Comparison of ENCODE assay signal across 2 cellular contexts in the genomic region with DNA sequence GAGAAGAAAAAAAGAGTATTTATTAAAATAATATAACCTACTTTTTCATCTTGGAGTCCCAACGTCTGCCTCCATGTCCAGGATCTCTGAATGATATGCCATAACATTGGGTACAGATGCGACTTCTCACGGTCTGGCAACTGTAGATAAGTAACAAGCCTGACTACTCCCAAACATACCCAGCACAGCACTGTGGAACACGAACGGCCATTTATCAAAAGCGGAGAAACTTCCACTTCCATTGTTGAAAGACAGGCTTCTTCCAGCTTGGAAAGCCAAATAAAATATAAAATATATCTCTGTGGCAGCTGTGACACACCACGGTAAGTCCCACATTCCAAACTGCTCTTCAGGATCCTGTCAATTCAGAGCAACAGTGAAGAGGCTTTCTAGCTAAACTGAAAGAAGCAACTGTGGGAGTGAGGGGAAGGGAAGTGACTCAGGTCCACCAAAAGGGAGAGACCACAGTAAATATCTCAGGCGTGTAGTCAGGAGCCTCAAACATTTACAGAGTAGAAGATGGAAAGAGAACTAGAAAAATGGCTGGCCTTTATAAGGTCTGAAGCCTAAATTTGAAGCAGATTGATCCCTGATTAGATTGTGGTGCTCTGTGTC.
TF ChIP-seq lines count a peak whose summit lies in the region.

No MANE protein-coding gene starts in this region.

TF ChIP-seq in GM23338, 12 proteins besides CTCF, POLR2A, EP300 and RAD21:
- no peak for TF ChIP-seq ZNF331 (CRISPR knock-in tag; IDR thresholded peaks at IDR 0.05; ENCODE audit: low read depth)
- no peak for TF ChIP-seq NANOG (IDR thresholded peaks at IDR 0.05; ENCODE audit: borderline replicate concordance)
- TF ChIP-seq STAT1 (IDR thresholded peaks at IDR 0.05; ENCODE audit: unreplicated experiment) = no peak
- TF ChIP-seq EZH2 (IDR thresholded peaks at IDR 0.05; ENCODE audit: low read depth, unreplicated experiment) = no peak
- TF ChIP-seq POLR2AphosphoS5 (IDR thresholded peaks at IDR 0.05; ENCODE audit: low read depth) = no peak
- TF ChIP-seq JUNB (IDR thresholded peaks at IDR 0.05; ENCODE audit: unreplicated experiment) = no peak
- TF ChIP-seq, protein P1, sequence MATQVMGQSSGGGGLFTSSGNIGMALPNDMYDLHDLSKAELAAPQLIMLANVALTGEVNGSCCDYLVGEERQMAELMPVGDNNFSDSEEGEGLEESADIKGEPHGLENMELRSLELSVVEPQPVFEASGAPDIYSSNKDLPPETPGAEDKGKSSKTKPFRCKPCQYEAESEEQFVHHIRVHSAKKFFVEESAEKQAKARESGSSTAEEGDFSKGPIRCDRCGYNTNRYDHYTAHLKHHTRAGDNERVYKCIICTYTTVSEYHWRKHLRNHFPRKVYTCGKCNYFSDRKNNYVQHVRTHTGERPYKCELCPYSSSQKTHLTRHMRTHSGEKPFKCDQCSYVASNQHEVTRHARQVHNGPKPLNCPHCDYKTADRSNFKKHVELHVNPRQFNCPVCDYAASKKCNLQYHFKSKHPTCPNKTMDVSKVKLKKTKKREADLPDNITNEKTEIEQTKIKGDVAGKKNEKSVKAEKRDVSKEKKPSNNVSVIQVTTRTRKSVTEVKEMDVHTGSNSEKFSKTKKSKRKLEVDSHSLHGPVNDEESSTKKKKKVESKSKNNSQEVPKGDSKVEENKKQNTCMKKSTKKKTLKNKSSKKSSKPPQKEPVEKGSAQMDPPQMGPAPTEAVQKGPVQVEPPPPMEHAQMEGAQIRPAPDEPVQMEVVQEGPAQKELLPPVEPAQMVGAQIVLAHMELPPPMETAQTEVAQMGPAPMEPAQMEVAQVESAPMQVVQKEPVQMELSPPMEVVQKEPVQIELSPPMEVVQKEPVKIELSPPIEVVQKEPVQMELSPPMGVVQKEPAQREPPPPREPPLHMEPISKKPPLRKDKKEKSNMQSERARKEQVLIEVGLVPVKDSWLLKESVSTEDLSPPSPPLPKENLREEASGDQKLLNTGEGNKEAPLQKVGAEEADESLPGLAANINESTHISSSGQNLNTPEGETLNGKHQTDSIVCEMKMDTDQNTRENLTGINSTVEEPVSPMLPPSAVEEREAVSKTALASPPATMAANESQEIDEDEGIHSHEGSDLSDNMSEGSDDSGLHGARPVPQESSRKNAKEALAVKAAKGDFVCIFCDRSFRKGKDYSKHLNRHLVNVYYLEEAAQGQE (IDR thresholded peaks at IDR 0.05; ENCODE audit: unreplicated experiment) = no peak
- TF ChIP-seq, protein P2, sequence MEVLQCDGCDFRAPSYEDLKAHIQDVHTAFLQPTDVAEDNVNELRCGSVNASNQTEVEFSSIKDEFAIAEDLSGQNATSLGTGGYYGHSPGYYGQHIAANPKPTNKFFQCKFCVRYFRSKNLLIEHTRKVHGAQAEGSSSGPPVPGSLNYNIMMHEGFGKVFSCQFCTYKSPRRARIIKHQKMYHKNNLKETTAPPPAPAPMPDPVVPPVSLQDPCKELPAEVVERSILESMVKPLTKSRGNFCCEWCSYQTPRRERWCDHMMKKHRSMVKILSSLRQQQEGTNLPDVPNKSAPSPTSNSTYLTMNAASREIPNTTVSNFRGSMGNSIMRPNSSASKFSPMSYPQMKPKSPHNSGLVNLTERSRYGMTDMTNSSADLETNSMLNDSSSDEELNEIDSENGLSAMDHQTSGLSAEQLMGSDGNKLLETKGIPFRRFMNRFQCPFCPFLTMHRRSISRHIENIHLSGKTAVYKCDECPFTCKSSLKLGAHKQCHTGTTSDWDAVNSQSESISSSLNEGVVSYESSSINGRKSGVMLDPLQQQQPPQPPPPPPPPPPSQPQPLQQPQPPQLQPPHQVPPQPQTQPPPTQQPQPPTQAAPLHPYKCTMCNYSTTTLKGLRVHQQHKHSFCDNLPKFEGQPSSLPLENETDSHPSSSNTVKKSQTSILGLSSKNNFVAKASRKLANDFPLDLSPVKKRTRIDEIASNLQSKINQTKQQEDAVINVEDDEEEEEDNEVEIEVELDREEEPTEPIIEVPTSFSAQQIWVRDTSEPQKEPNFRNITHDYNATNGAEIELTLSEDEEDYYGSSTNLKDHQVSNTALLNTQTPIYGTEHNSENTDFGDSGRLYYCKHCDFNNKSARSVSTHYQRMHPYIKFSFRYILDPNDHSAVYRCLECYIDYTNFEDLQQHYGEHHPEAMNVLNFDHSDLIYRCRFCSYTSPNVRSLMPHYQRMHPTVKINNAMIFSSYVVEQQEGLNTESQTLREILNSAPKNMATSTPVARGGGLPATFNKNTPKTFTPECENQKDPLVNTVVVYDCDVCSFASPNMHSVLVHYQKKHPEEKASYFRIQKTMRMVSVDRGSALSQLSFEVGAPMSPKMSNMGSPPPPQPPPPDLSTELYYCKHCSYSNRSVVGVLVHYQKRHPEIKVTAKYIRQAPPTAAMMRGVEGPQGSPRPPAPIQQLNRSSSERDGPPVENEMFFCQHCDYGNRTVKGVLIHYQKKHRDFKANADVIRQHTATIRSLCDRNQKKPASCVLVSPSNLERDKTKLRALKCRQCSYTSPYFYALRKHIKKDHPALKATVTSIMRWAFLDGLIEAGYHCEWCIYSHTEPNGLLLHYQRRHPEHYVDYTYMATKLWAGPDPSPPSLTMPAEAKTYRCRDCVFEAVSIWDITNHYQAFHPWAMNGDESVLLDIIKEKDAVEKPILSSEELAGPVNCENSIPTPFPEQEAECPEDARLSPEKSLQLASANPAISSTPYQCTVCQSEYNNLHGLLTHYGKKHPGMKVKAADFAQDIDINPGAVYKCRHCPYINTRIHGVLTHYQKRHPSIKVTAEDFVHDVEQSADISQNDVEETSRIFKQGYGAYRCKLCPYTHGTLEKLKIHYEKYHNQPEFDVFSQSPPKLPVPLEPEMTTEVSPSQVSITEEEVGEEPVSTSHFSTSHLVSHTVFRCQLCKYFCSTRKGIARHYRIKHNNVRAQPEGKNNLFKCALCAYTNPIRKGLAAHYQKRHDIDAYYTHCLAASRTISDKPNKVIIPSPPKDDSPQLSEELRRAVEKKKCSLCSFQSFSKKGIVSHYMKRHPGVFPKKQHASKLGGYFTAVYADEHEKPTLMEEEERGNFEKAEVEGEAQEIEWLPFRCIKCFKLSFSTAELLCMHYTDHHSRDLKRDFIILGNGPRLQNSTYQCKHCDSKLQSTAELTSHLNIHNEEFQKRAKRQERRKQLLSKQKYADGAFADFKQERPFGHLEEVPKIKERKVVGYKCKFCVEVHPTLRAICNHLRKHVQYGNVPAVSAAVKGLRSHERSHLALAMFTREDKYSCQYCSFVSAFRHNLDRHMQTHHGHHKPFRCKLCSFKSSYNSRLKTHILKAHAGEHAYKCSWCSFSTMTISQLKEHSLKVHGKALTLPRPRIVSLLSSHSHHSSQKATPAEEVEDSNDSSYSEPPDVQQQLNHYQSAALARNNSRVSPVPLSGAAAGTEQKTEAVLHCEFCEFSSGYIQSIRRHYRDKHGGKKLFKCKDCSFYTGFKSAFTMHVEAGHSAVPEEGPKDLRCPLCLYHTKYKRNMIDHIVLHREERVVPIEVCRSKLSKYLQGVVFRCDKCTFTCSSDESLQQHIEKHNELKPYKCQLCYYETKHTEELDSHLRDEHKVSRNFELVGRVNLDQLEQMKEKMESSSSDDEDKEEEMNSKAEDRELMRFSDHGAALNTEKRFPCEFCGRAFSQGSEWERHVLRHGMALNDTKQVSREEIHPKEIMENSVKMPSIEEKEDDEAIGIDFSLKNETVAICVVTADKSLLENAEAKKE (CRISPR knock-in tag; IDR thresholded peaks at IDR 0.05) = no peak

TF ChIP-seq in SK-N-SH, 30 proteins besides CTCF, POLR2A, EP300 and RAD21:
- TF ChIP-seq, protein P3, sequence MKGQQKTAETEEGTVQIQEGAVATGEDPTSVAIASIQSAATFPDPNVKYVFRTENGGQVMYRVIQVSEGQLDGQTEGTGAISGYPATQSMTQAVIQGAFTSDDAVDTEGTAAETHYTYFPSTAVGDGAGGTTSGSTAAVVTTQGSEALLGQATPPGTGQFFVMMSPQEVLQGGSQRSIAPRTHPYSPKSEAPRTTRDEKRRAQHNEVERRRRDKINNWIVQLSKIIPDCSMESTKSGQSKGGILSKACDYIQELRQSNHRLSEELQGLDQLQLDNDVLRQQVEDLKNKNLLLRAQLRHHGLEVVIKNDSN (IDR thresholded peaks at IDR 0.05; ENCODE audit: borderline replicate concordance, low read depth) = no peak
- TF ChIP-seq ELF1 (IDR thresholded peaks at IDR 0.05) (no peak), IRF3 (IDR thresholded peaks at IDR 0.05; ENCODE audit: low read depth, low read length) (no peak), YY1 (IDR thresholded peaks at IDR 0.05; ENCODE audit: low read depth) (no peak), NRF1 (IDR thresholded peaks at IDR 0.05; ENCODE audit: low read depth, low read length) (no peak), FOSL2 (IDR thresholded peaks at IDR 0.05; ENCODE audit: borderline replicate concordance, low read depth) (0 out of 2 replicates have a peak, but pooled peaks have one; percentile 13), FOXJ3 (CRISPR knock-in tag; IDR thresholded peaks at IDR 0.05) (no peak)
- TF ChIP-seq, protein P4, sequence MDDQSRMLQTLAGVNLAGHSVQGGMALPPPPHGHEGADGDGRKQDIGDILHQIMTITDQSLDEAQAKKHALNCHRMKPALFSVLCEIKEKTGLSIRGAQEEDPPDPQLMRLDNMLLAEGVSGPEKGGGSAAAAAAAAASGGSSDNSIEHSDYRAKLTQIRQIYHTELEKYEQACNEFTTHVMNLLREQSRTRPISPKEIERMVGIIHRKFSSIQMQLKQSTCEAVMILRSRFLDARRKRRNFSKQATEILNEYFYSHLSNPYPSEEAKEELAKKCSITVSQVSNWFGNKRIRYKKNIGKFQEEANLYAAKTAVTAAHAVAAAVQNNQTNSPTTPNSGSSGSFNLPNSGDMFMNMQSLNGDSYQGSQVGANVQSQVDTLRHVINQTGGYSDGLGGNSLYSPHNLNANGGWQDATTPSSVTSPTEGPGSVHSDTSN (IDR thresholded peaks at IDR 0.05) = peak; percentile 38
TF ChIP-seq in SK-N-SH: peak in this region for 2.
